ENCODE assay signal across 25 cellular contexts in the genomic region with DNA sequence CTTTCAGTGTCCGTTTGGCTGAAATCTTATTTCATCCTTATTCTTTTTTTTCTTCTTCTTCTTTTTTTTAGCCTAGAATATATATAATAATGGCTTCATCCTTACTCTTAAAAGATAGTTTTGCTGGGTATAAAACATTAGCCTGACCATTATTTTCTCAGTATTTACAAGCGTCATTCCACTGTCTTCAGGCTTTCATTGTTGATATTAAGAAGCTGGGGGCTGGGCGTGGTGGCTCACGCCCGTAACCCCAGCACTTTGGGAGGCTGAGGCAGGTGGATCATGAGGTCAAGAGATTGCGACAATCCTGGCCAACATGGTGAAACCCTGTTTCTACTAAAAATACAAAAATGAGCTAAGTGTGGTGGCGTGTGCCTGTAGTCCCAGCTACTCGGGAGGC.
"Had no signal": no experiment of that assay in that cellular context is flagged by ENCODE, and none has a peak within 500 bp of the region (broad histone marks: within the 10 kb centered on the region; RNA-seq: fewer than 3 reads in every experiment).

No MANE protein-coding gene starts in this region.

- H3K36me3 Mint-ChIP-seq: naive B cell had no signal

- H3K9ac ChIP-seq: parathyroid adenoma had no signal

- H3K4me1 ChIP-seq: parathyroid adenoma, testis, tibial artery had no signal

- H3K4me3 ChIP-seq: esophagus squamous epithelium, heart right ventricle, left lung, mucosa of descending colon, right lobe of liver, testis, tibial artery, upper lobe of left lung had no signal

- H3K4me1 Mint-ChIP-seq: mesothelial cell of epicardium had no signal

- H3K27me3 Mint-ChIP-seq: naive B cell; natural killer cell treated with Interleukin-12 subunit alpha and Interleukin-12 subunit beta and Interleukin-15 and Interleukin-18, amount 100 ng/mL, for 72 hours; progenitor cell of endocrine pancreas; stimulated activated memory B cell treated with anti-CD40 and anti-IgM and Interleukin-4, amounts not matched to agents 10 μg/mL and 1 μg/mL and 100 μg/mL, for 72 hours had no signal

- H3K36me3 ChIP-seq: right lobe of liver, upper lobe of left lung had no signal

- ATAC-seq: heart right ventricle; left cardiac atrium; left lung; mucosa of descending colon; natural killer cell treated with Interleukin-12 subunit alpha and Interleukin-12 subunit beta and Interleukin-15 and Interleukin-18, amount 100 ng/mL, for 72 hours; right lobe of liver; stimulated activated memory B cell treated with anti-CD40 and anti-IgM and Interleukin-4, amounts not matched to agents 10 μg/mL and 1 μg/mL and 100 μg/mL, for 72 hours; stimulated activated naive CD8-positive, alpha-beta T cell treated with anti-CD3 and anti-CD28 coated beads, Interleukin-15, Interleukin-2, amounts not matched to agents 100 U/mL and 50 U/mL, for 24 hours had no signal

- H3K4me3 Mint-ChIP-seq: mesothelial cell of epicardium; natural killer cell treated with Interleukin-12 subunit alpha and Interleukin-12 subunit beta and Interleukin-15 and Interleukin-18, amount 100 ng/mL, for 72 hours; neural crest cell; stimulated activated memory B cell treated with anti-CD40 and anti-IgM and Interleukin-4, amounts not matched to agents 10 μg/mL and 1 μg/mL and 100 μg/mL, for 72 hours had no signal

- H3K27ac Mint-ChIP-seq: mesothelial cell of epicardium; natural killer cell treated with Interleukin-12 subunit alpha and Interleukin-12 subunit beta and Interleukin-15 and Interleukin-18, amount 100 ng/mL, for 72 hours; progenitor cell of endocrine pancreas; stimulated activated memory B cell treated with anti-CD40 and anti-IgM and Interleukin-4, amounts not matched to agents 10 μg/mL and 1 μg/mL and 100 μg/mL, for 72 hours had no signal

- H3K27me3 ChIP-seq: esophagus squamous epithelium, heart right ventricle, left lung, right lobe of liver, testis, tibial artery, upper lobe of left lung had no signal

- H3K9me3 Mint-ChIP-seq: natural killer cell treated with Interleukin-12 subunit alpha and Interleukin-12 subunit beta and Interleukin-15 and Interleukin-18, amount 100 ng/mL, for 72 hours; stimulated activated memory B cell treated with anti-CD40 and anti-IgM and Interleukin-4, amounts not matched to agents 10 μg/mL and 1 μg/mL and 100 μg/mL, for 72 hours had no signal

- H3K9me3 ChIP-seq: testis had no signal

- H3K27ac ChIP-seq: esophagus squamous epithelium, parathyroid adenoma, right lobe of liver, testis, tibial artery had no signal

- H2AFZ ChIP-seq: parathyroid adenoma had no signal

- DNase-seq: effector memory CD4-positive, alpha-beta T cell; erythroblast; esophagus squamous epithelium; foreskin melanocyte; glutamatergic neuron; heart right ventricle; hippocampal formation; left cardiac atrium; left lung; mesenchymal stem cell; naive B cell; stimulated activated CD4-positive, alpha-beta T cell treated with anti-CD3 and anti-CD28 coated beads, Interleukin-4, amount 100 ng/mL, for 4 hours; stimulated activated naive CD8-positive, alpha-beta T cell treated with anti-CD3 and anti-CD28 coated beads, Interleukin-15, Interleukin-2, amounts not matched to agents 100 U/mL and 50 U/mL, for 24 hours; substantia nigra; testis had no signal
